8 cellular contexts compared by ENCODE assay signal in genomic region chr6:11537229-11538048, GRCh38. TPM values are rescaled to one million over a fixed set of nuclear protein-coding genes. Genes with fewer than 3 reads are reported as not detected.
DNase-seq lines count a peak whose midpoint lies in the region; ATAC-seq lines count a peak whose summit lies in the region.

TSS of gene TMEM170B (plus strand) at chr6:11537749. CDS start at chr6:11538278, 529 bp downstream.

- H3K18ac ChIP-seq in mesendoderm (ENCODE audit: low read length) = peak within 1 kb of the TSS; percentile 18

- peak within 1 kb of the TSS; percentile 78 for H3K56ac ChIP-seq in mesendoderm (ENCODE audit: low read length)

- H4K5ac ChIP-seq in mesendoderm (ENCODE audit: low read length) = no peak within 1 kb of the TSS

- DNase-seq in COR-L47 (lab: John Stamatoyannopoulos, UW) (peak; percentile 91), HT-29 (ENCODE audit: low spot score) (peak; percentile 85), NK-92 (lab: John Stamatoyannopoulos, UW; ENCODE audit: unreplicated experiment) (peak; percentile 75), mesendoderm (peak; percentile 92)
- peak; percentile 94 to 95 for DNase-seq in activated CD8-positive, alpha-beta memory T cell treated with anti-CD3 and anti-CD28 coated beads for 4 hours (ENCODE audit: low read depth in 2 of 2)
- DNase-seq in effector CD8-positive, alpha-beta T cell (lab: John Stamatoyannopoulos, UW) = peak; percentile 94
- DNase-seq in stimulated activated CD8-positive, alpha-beta memory T cell treated with anti-CD3 and anti-CD28 coated beads, Interleukin-12 subunit alpha, Interleukin-12 subunit beta, amount 100 ng/mL, for 4 hours (ENCODE audit: low read depth) = peak; percentile 98

- no peaks in the 10 kb centered on the region for H3K27me3 ChIP-seq in mesendoderm (ENCODE audit: insufficient read depth, low read length, poor library complexity)

- H2BK15ac ChIP-seq in mesendoderm (replicated peaks; ENCODE audit: low read depth) = no peak within 1 kb of the TSS

- H3K27ac ChIP-seq in mesendoderm (ENCODE audit: low read depth, low read length) = peak within 1 kb of the TSS; percentile 24

- no peak within 1 kb of the TSS for H2AK5ac ChIP-seq in mesendoderm (ENCODE audit: low read length)

- no peak within 1 kb of the TSS for H3K23ac ChIP-seq in mesendoderm (ENCODE audit: low read length)

- H3K4me3 ChIP-seq in mesendoderm (ENCODE audit: low read length) = peak within 1 kb of the TSS; percentile 43

- no peaks in the 10 kb centered on the region for H3K79me1 ChIP-seq in mesendoderm (ENCODE audit: low read length)

- H3K4ac ChIP-seq in mesendoderm (ENCODE audit: low read depth, low read length) = no peak within 1 kb of the TSS

- H3K36me3 ChIP-seq in mesendoderm (ENCODE audit: control insufficient read depth, insufficient read depth, low read length) = no peaks in the 10 kb centered on the region

- H2BK5ac ChIP-seq in mesendoderm (ENCODE audit: low read length) = no peak within 1 kb of the TSS

- H3K4me1 ChIP-seq in mesendoderm (ENCODE audit: control insufficient read depth, low read depth, low read length) = no peaks in the 10 kb centered on the region

- ATAC-seq in GM21367 (IDR thresholded peaks at IDR 0.05; ENCODE audit: unreplicated experiment) = peak; percentile 94

- no peaks in the 10 kb centered on the region for H3K79me2 ChIP-seq in mesendoderm (ENCODE audit: control insufficient read depth, insufficient read depth, low read length)

- H3K9ac ChIP-seq in mesendoderm (ENCODE audit: low read length) = peak within 1 kb of the TSS; percentile 54

- no peak within 1 kb of the TSS for H2BK120ac ChIP-seq in mesendoderm (ENCODE audit: low read depth, low read length)

- H4K8ac ChIP-seq in mesendoderm (ENCODE audit: low read depth, low read length) = no peak within 1 kb of the TSS

- WGBS in mesendoderm (ENCODE audit: extremely low coverage, insufficient coverage, low lambda C conversion rate) = no CpG with 5 or more reads among the region's 110 CpGs

- peak within 1 kb of the TSS; percentile 76 for H3K4me2 ChIP-seq in mesendoderm (ENCODE audit: low read length)

RNA-seq across cellular contexts. Expression of gene TMEM170B, which starts in this region (rescaled TPM):
- 0.42 and 0.56 TPM in 2 replicates for total RNA-seq in HT-29 (2014; rRNA removed; shearing (Covaris generic))
- polyA plus RNA-seq in mesendoderm (2013, experiment 1 of 2) = 1.3 TPM
- polyA plus RNA-seq in mesendoderm (2013, experiment 2 of 2) = 1.3 TPM

Comparison
In these comparisons a context has a peak if more than half of its experiments do, and no peak if none do; other contexts are left out.
1. Peak in every context shown above with its lines: DNase-seq, ATAC-seq, H3K4me3 ChIP-seq and H3K27ac ChIP-seq.
2. Peak in DNase-seq in HT-29; RNA of the gene not detected or under 1 TPM.